24 cellular contexts compared by ENCODE assay signal in genomic region chr4:168141733-168142132, GRCh38. TPM values are rescaled to one million over a fixed set of nuclear protein-coding genes. Genes with fewer than 3 reads are reported as not detected.
A peak's percentile ranks its signal among the peaks of the same experiment; 100 is the strongest.
DNase-seq lines count a peak whose midpoint lies in the region; ATAC-seq and TF ChIP-seq lines count a peak whose summit lies in the region.
"Had no signal": no experiment of that assay in that cellular context is flagged by ENCODE, and none has a peak within 500 bp of the region (broad histone marks: within the 10 kb centered on the region; RNA-seq: fewer than 3 reads in every experiment).

No MANE protein-coding gene starts in this region.

- CTCF ChIA-PET in HCT116 (lab: Charles Lee), result no interaction called here

- no peak for TF ChIP-seq EP300 in ovary (IDR thresholded peaks at IDR 0.05)

- in situ Hi-C loops in brain microvascular endothelial cell (cut with HindIII; ENCODE audit: low pct_ligation_motif_present, low sequenced_read_pairs), result no loop called here

- H2BK120ac ChIP-seq in mesenchymal stem cell (ENCODE audit: low read depth, low read length), result no peak overlapping the region

- peaks cover 7% of the 10 kb centered on the region; the same call in 1 of the 2 replicates for H3K9me2 ChIP-seq in GM23338 (ENCODE audit: insufficient read depth)
- H3K9me2 ChIP-seq in HCT116 (ENCODE audit: insufficient read depth), result no peaks in the 10 kb centered on the region

- DNase-seq in GM23338 (ENCODE audit: low spot score) (no peak), HCT116 (ENCODE audit: low read depth, low spot score) (no peak), mesenchymal stem cell (no peak), smooth muscle cell (lab: John Stamatoyannopoulos, UW; ENCODE audit: unreplicated experiment) (no peak), brain microvascular endothelial cell (no peak), ovary (no peak), DMS79 treated with DMSO at 0.1 percent for 48 hours (lab: John Stamatoyannopoulos, UW) (no peak)
- DNase-seq: 8988T; ACHN; BE2C; C1 segment of cervical spinal cord; CD4-positive, alpha-beta memory T cell; CD4-positive, CD25-positive, alpha-beta regulatory T cell; CD8-positive, alpha-beta memory T cell; COR-L47; DMS 273 treated with DMSO at 0.1 percent for 48 hours; DMS153; DMS53; DMS79; GF-D8 had no signal

- WGBS in mesenchymal stem cell, result 92% methylated on average over 7 of the region's 7 CpGs
- 82% methylated on average over 7 of the region's 7 CpGs for WGBS in smooth muscle cell (ENCODE audit: low lambda C conversion rate)
- 94 to 95% (median 94%) methylated on average over 7 of the region's 7 CpGs for WGBS in ovary, 3 donors

- no peak overlapping the region for H2BK5ac ChIP-seq in mesenchymal stem cell (ENCODE audit: low read depth, low read length, poor library complexity, severe bottlenecking)

- no peak overlapping the region for H3K4ac ChIP-seq in mesenchymal stem cell (ENCODE audit: low read depth in 1 of 2, low read length in 2 of 2)

- no peak overlapping the region for H4K8ac ChIP-seq in mesenchymal stem cell (ENCODE audit: low read length)

- intact Hi-C loops in HCT116 (cut with micrococcal nuclease), result no loop called here
- intact Hi-C loops in ovary (cut with DNase I), result no loop called here

- no peak for TF ChIP-seq RAD21 in HCT116 (IDR thresholded peaks at IDR 0.05; ENCODE audit: low read depth)

- POLR2A ChIA-PET in HCT116 (lab: Charles Lee), result no interaction called here

- H2BK12ac ChIP-seq in mesenchymal stem cell (ENCODE audit: low read length in 2 of 2), result no peak overlapping the region

- H3K18ac ChIP-seq in mesenchymal stem cell (ENCODE audit: low read depth in 1 of 2, low read length in 2 of 2), result no peak overlapping the region

- H4K91ac ChIP-seq in mesenchymal stem cell (ENCODE audit: low read length), result no peak overlapping the region

- H3K27me3 ChIP-seq in GM23338 (ENCODE audit: insufficient read depth), result no peaks in the 10 kb centered on the region
- no peaks in the 10 kb centered on the region for H3K27me3 ChIP-seq in HCT116 (ENCODE audit: insufficient read depth, low read length)
- no peaks in the 10 kb centered on the region for H3K27me3 ChIP-seq in mesenchymal stem cell (ENCODE audit: control insufficient read depth in 1 of 2, insufficient read depth in 1 of 2, low read length in 2 of 2)
- H3K27me3 ChIP-seq in smooth muscle cell (ENCODE audit: low read depth), result no peaks in the 10 kb centered on the region
- H3K27me3 ChIP-seq in brain microvascular endothelial cell (replicated peaks), result no peaks in the 10 kb centered on the region
- H3K27me3 ChIP-seq in ovary, result no peaks in the 10 kb centered on the region
- H3K27me3 ChIP-seq: BE2C, BLaER1 had no signal

- H4K20me1 ChIP-seq in GM23338 (replicated peaks; ENCODE audit: insufficient read depth), result no peaks in the 10 kb centered on the region
- H4K20me1 ChIP-seq in HCT116 (ENCODE audit: insufficient read depth), result no peaks in the 10 kb centered on the region
- H4K20me1 ChIP-seq in smooth muscle cell (ENCODE audit: low read depth), result no peaks in the 10 kb centered on the region
- H4K20me1 ChIP-seq: BLaER1 had no signal

- H3K79me1 ChIP-seq in mesenchymal stem cell (replicated peaks; ENCODE audit: low read length, poor library complexity, severe bottlenecking), result no peaks in the 10 kb centered on the region

- RAD21 ChIA-PET in HCT116 (lab: Charles Lee; ENCODE audit: low non-redundant PET in 1 of 2, low total read pairs in 2 of 2, uncharacterized antibody in 2 of 2, unreplicated experiment in 2 of 2), result no interaction called here

- H2AFZ ChIP-seq in GM23338 (peak overlapping the region; percentile 40; the same call in 1 of the 2 replicates), HCT116 (ENCODE audit: low read depth, low read length, poor library complexity, severe bottlenecking) (no peak overlapping the region), mesenchymal stem cell (ENCODE audit: low read depth, low read length) (no peak overlapping the region), smooth muscle cell (ENCODE audit: low read depth) (no peak overlapping the region)

- no peak overlapping the region for H3K23ac ChIP-seq in mesenchymal stem cell (ENCODE audit: low read length in 2 of 2)

- ATAC-seq in GM23338, result no peak
- ATAC-seq in HCT116, result no peak
- no peak for ATAC-seq in HG03442 (IDR thresholded peaks at IDR 0.05; ENCODE audit: unreplicated experiment)

- H3K27ac Mint-ChIP-seq in GM23338, result no peak overlapping the region
- H3K27ac Mint-ChIP-seq: CD14-positive monocyte; CD4-positive, alpha-beta memory T cell; CD4-positive, CD25-positive, alpha-beta regulatory T cell; CD8-positive, alpha-beta memory T cell had no signal

- H3K4me2 ChIP-seq in GM23338 (no peak overlapping the region), HCT116 (ENCODE audit: low read length) (no peak overlapping the region), mesenchymal stem cell (ENCODE audit: low read length, poor library complexity, severe bottlenecking) (no peak overlapping the region), smooth muscle cell (peak overlapping the region; percentile 6)
- H3K4me2 ChIP-seq: BLaER1 had no signal

- no peak overlapping the region for H3K14ac ChIP-seq in mesenchymal stem cell (ENCODE audit: low read length in 2 of 2)

- no peaks in the 10 kb centered on the region for H3K4me1 ChIP-seq in GM23338 (ENCODE audit: insufficient read depth)
- peaks cover 14 to 19% of the 10 kb centered on the region in 2 experiments for H3K4me1 ChIP-seq in HCT116 (ENCODE audit: control insufficient read depth in 1 of 2, insufficient read depth in 2 of 2, low read length in 2 of 2)
- H3K4me1 ChIP-seq in mesenchymal stem cell (ENCODE audit: control insufficient read depth, insufficient read depth, low read depth, low read length), result peaks cover 7% of the 10 kb centered on the region
- H3K4me1 ChIP-seq in smooth muscle cell (ENCODE audit: low read depth), result no peaks in the 10 kb centered on the region
- H3K4me1 ChIP-seq in ovary (ENCODE audit: insufficient read depth), result no peaks in the 10 kb centered on the region
- H3K4me1 ChIP-seq: BE2C, BLaER1 had no signal

- H3K4me1 Mint-ChIP-seq in GM23338, result peaks cover 3% of the 10 kb centered on the region; the same call in 1 of the 3 replicates
- H3K4me1 Mint-ChIP-seq: CD14-positive monocyte; CD4-positive, alpha-beta memory T cell; CD4-positive, CD25-positive, alpha-beta regulatory T cell; CD8-positive, alpha-beta memory T cell had no signal

- BruUV-seq in HCT116 (replicated peaks; lab: Mats Ljungman, UMichigan), result no TSS peak

- TF ChIP-seq CTCF in GM23338 (conservative IDR thresholded peaks at IDR 0.05; ENCODE audit: low read depth in 2 of 2) (no peak), HCT116 (IDR thresholded peaks at IDR 0.05 in 2 of 3, conservative IDR thresholded peaks at IDR 0.05 in 1 of 3; ENCODE audit: borderline replicate concordance in 1 of 3, insufficient read depth in 1 of 3, low read depth in 2 of 3, low read length in 2 of 3) (no peak), smooth muscle cell (IDR thresholded peaks at IDR 0.05; ENCODE audit: borderline replicate concordance, insufficient read depth, poor library complexity, severe bottlenecking) (no peak), brain microvascular endothelial cell (IDR thresholded peaks at IDR 0.05; ENCODE audit: low read depth, low read length, missing control alignments) (no peak), ovary (IDR thresholded peaks at IDR 0.05) (no peak)

- H3K36me3 Mint-ChIP-seq in GM23338 (ENCODE audit: low read depth), result no peaks in the 10 kb centered on the region
- H3K36me3 Mint-ChIP-seq: CD14-positive monocyte; CD4-positive, alpha-beta memory T cell; CD4-positive, CD25-positive, alpha-beta regulatory T cell; CD8-positive, alpha-beta memory T cell had no signal

- H3K79me2 ChIP-seq in GM23338 (replicated peaks; ENCODE audit: insufficient read depth), result no peaks in the 10 kb centered on the region
- H3K79me2 ChIP-seq in HCT116 (ENCODE audit: insufficient read depth, low read length), result no peaks in the 10 kb centered on the region
- no peaks in the 10 kb centered on the region for H3K79me2 ChIP-seq in smooth muscle cell (ENCODE audit: low read depth)

- H3K36me3 ChIP-seq in GM23338 (ENCODE audit: insufficient read depth) (no peaks in the 10 kb centered on the region), HCT116 (ENCODE audit: control insufficient read depth in 1 of 2, insufficient read depth in 2 of 2, low read length in 2 of 2) (no peaks in the 10 kb centered on the region), mesenchymal stem cell (ENCODE audit: control insufficient read depth in 1 of 2, insufficient read depth in 2 of 2, low read depth in 1 of 2, low read length in 2 of 2) (no peaks in the 10 kb centered on the region), smooth muscle cell (ENCODE audit: low read depth) (no peaks in the 10 kb centered on the region), brain microvascular endothelial cell (replicated peaks) (no peaks in the 10 kb centered on the region), ovary (no peaks in the 10 kb centered on the region)
- H3K36me3 ChIP-seq: BE2C, BLaER1 had no signal

- H3K27me3 Mint-ChIP-seq in GM23338 (ENCODE audit: insufficient read depth, low read depth, poor library complexity), result no peaks in the 10 kb centered on the region

- no peaks in the 10 kb centered on the region for H3F3A ChIP-seq in GM23338 (replicated peaks; ENCODE audit: low read depth)
- no peaks in the 10 kb centered on the region for H3F3A ChIP-seq in smooth muscle cell (ENCODE audit: low read depth)

- no peak overlapping the region for H3K4me3 ChIP-seq in GM23338
- no peak overlapping the region for H3K4me3 ChIP-seq in HCT116 (replicated peaks in 1 of 2; ENCODE audit: low read depth in 1 of 2, low read length in 2 of 2)
- H3K4me3 ChIP-seq in mesenchymal stem cell (ENCODE audit: insufficient read depth in 1 of 2, low read depth in 1 of 2, low read length in 2 of 2), result no peak overlapping the region
- no peak overlapping the region for H3K4me3 ChIP-seq in smooth muscle cell
- H3K4me3 ChIP-seq in brain microvascular endothelial cell (ENCODE audit: low read depth, low read length), result no peak overlapping the region
- H3K4me3 ChIP-seq in ovary, result no peak overlapping the region
- H3K4me3 ChIP-seq: BLaER1 had no signal

- peak overlapping the region; percentile 91 for H2AK5ac ChIP-seq in mesenchymal stem cell (ENCODE audit: low read length, severe bottlenecking)

- H3K9ac ChIP-seq in HCT116 (ENCODE audit: low read length) (no peak overlapping the region), mesenchymal stem cell (ENCODE audit: low read length) (no peak overlapping the region), smooth muscle cell (ENCODE audit: low read depth) (no peak overlapping the region)
- H3K9ac ChIP-seq: BLaER1 had no signal

- no peak overlapping the region for H3K4me3 Mint-ChIP-seq in GM23338
- H3K4me3 Mint-ChIP-seq: CD14-positive monocyte; CD4-positive, alpha-beta memory T cell; CD4-positive, CD25-positive, alpha-beta regulatory T cell; CD8-positive, alpha-beta memory T cell had no signal

- H3K27ac ChIP-seq in GM23338 (ENCODE audit: low read depth) (no peak overlapping the region), HCT116 (ENCODE audit: low read depth, low read length) (peak overlapping the region; percentile 26), mesenchymal stem cell (ENCODE audit: low read length, poor library complexity, severe bottlenecking) (no peak overlapping the region), smooth muscle cell (ENCODE audit: low read depth) (no peak overlapping the region), brain microvascular endothelial cell (no peak overlapping the region), ovary (no peak overlapping the region)
- H3K27ac ChIP-seq: BLaER1 had no signal

- H3K9me3 ChIP-seq in HCT116 (ENCODE audit: control insufficient read depth in 1 of 2, insufficient read depth in 1 of 2, low read depth in 1 of 2, low read length in 2 of 2) (no peaks in the 10 kb centered on the region), mesenchymal stem cell (ENCODE audit: control insufficient read depth, low read length) (no peaks in the 10 kb centered on the region), smooth muscle cell (replicated peaks; ENCODE audit: low read depth) (no peaks in the 10 kb centered on the region), ovary (no peaks in the 10 kb centered on the region)
- H3K9me3 ChIP-seq: BE2C, BLaER1 had no signal

- H2BK15ac ChIP-seq in mesenchymal stem cell (ENCODE audit: low read depth, poor library complexity, severe bottlenecking), result no peak overlapping the region

- no peak for TF ChIP-seq POLR2A in HCT116 (IDR thresholded peaks at IDR 0.05; ENCODE audit: borderline replicate concordance, extremely low read depth, insufficient read depth, insufficient read length)
- no peak for TF ChIP-seq POLR2A in ovary (IDR thresholded peaks at IDR 0.05)

- H3K9me3 Mint-ChIP-seq in GM23338, result no peaks in the 10 kb centered on the region
- H3K9me3 Mint-ChIP-seq: CD4-positive, alpha-beta memory T cell; CD4-positive, CD25-positive, alpha-beta regulatory T cell; CD8-positive, alpha-beta memory T cell had no signal

RNA-seq across cellular contexts. Expression of gene ANXA10, which starts 49.4 kb away (rescaled TPM):
- not detected in 2 replicates for total RNA-seq in GM23338 (2014; rRNA removed; shearing (Covaris generic))
- not detected in 2 replicates for polyA plus RNA-seq in GM23338 (2016; fragmentation: Nextera tagmentation; extraction: Ambion mirVana)
- 15.1 TPM for total RNA-seq in HCT116 (2021; ENCODE audit: unreplicated experiment)
- polyA plus RNA-seq in HCT116 (2012), result 4.7 and 5.5 TPM in 2 replicates
- polyA plus RNA-seq in mesenchymal stem cell (2013, experiment 1 of 2), result not detected
- polyA plus RNA-seq in mesenchymal stem cell (2013, experiment 2 of 2), result not detected
- total RNA-seq in smooth muscle cell, result 0.58 TPM in 1 of 2 replicates, not detected in the other
- polyA plus RNA-seq in smooth muscle cell, result not detected in 2 replicates
- under 1 TPM in 1 of 7 donors, not detected in 6; 0.47 TPM for total RNA-seq in ovary
- under 1 TPM; 0.08 to 0.28 TPM for polyA plus RNA-seq in ovary
- total RNA-seq: A673; CD4-positive, alpha-beta memory T cell; CD4-positive, CD25-positive, alpha-beta regulatory T cell; CD8-positive, alpha-beta memory T cell had no signal
- polyA plus RNA-seq: CD14-positive monocyte; CD4-positive, alpha-beta memory T cell; CD4-positive, CD25-positive, alpha-beta regulatory T cell; CD8-positive, alpha-beta memory T cell had no signal

Comparison
In these comparisons a context has a peak if more than half of its experiments do, and no peak if none do; other contexts are left out.
1. RNA of gene ANXA10, which starts 49.4 kb away (total RNA-seq): 15.1 TPM in HCT116 (single experiment); not detected in GM23338, 0.58 TPM in smooth muscle cell and 0.47 TPM in ovary; every median in the first group is over 10 times any median in the second.